19 cellular contexts compared by ENCODE assay signal in the genomic region with DNA sequence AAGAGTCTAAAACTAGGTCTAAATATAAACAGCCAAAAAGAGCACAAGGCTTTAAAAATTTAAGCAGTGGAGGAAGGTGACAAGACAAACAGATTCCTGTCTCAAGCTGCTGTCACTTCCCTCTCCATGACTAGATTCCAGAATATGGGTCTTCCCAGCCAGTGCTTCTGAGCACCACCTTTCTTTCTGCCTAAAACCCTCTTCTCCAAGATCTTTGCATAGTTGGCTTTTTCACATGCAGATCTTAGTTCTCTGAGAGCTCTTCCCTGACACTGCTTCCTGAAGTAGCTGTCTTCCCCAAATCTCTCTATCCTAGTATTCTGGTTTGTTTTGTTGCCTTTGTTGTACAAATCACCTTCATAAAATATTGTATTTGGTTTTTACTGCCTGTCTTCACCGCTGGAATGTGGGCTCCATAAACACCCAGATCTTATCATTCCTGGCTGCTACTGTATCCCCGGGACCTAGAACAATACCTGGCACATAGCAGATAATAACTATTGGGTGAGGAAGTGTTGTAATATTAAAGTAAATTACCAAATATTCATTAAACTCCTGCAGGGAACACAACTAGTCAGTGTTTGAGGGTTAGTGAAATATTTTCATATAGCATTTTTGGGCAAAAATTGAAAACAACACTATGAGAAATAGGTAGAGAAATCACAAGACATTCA.
DNase-seq lines count a peak whose midpoint lies in the region; ATAC-seq and TF ChIP-seq lines count a peak whose summit lies in the region.
"Had no signal": no experiment of that assay in that cellular context is flagged by ENCODE, and none has a peak within 500 bp of the region (broad histone marks: within the 10 kb centered on the region; RNA-seq: fewer than 3 reads in every experiment).

No MANE protein-coding gene starts in this region.

- H4K20me1 ChIP-seq in OCI-LY3 (ENCODE audit: insufficient read depth, low read length) = no peaks in the 10 kb centered on the region

- 0 out of 2 replicates have a peak overlapping the region, but pooled peaks have one; percentile 18 for H2AFZ ChIP-seq in OCI-LY3 (ENCODE audit: low read depth, low read length)
- H2AFZ ChIP-seq: PC-9 had no signal

- H3K27ac ChIP-seq in OCI-LY3 (ENCODE audit: low read length) = no peak overlapping the region
- H3K27ac ChIP-seq in colonic mucosa = no peak overlapping the region
- H3K27ac ChIP-seq: 22Rv1, PC-9, SK-N-MC had no signal

- no peaks in the 10 kb centered on the region for H3K36me3 ChIP-seq in OCI-LY3 (replicated peaks; ENCODE audit: low read depth, low read length)
- no peaks in the 10 kb centered on the region for H3K36me3 ChIP-seq in colonic mucosa

- H3K4me2 ChIP-seq in OCI-LY3 (ENCODE audit: low read length) = no peak overlapping the region
- H3K4me2 ChIP-seq: PC-9 had no signal

- DNase-seq in Right ventricle myocardium superior (no peak), left cardiac atrium (no peak), iPS DF 19.7 (ENCODE audit: low read depth, low spot score) (peak; percentile 7), superior temporal gyrus (ENCODE audit: extremely low spot score) (peak; percentile 30), COR-L47 (lab: John Stamatoyannopoulos, UW) (no peak), NCI-H510A (lab: John Stamatoyannopoulos, UW) (no peak), colonic mucosa (no peak)
- DNase-seq: CD8-positive, alpha-beta memory T cell; HFFc6; IMR-90; MV-4-11; NCI-H1436 treated with DMSO at 0.1 percent for 48 hours; NCI-H2081; NCI-H2227 treated with DMSO at 0.1 percent for 48 hours; NK-92 treated with Interleukin-12 subunit alpha and Interleukin-12 subunit beta, amount 100 ng/mL, for 24 hours; PC-9 had no signal

- H3K4me3 ChIP-seq in OCI-LY3 (ENCODE audit: low read length) (no peak overlapping the region), colonic mucosa (no peak overlapping the region)
- H3K4me3 ChIP-seq: PC-9, SK-N-MC had no signal

- no peaks in the 10 kb centered on the region for H3K9me3 ChIP-seq in OCI-LY3 (ENCODE audit: insufficient read depth, low read length)
- no peaks in the 10 kb centered on the region for H3K9me3 ChIP-seq in colonic mucosa

- H3K4me1 ChIP-seq in OCI-LY3 (ENCODE audit: low read length) (peaks cover 10% of the 10 kb centered on the region), colonic mucosa (no peaks in the 10 kb centered on the region)

- H3K79me2 ChIP-seq in OCI-LY3 (ENCODE audit: low read length) = no peaks in the 10 kb centered on the region

- ATAC-seq in Right ventricle myocardium superior (ENCODE audit: poor library complexity) = peak; percentile 42
- ATAC-seq in left cardiac atrium = no peak

- intact Hi-C loops in Right ventricle myocardium superior (cut with DNase I) (no loop called here), left cardiac atrium (cut with DNase I) (no loop called here), colonic mucosa (cut with DNase I) (no loop called here)

- no peak overlapping the region for H3K9ac ChIP-seq in OCI-LY3 (ENCODE audit: low read length)
- no peak overlapping the region for H3K9ac ChIP-seq in colonic mucosa (ENCODE audit: low read depth in 2 of 2, low read length in 2 of 2)

- H3K27me3 ChIP-seq in OCI-LY3 (ENCODE audit: low read depth, low read length) (no peaks in the 10 kb centered on the region), colonic mucosa (no peaks in the 10 kb centered on the region)

- TF ChIP-seq CTCF in OCI-LY3 (IDR thresholded peaks at IDR 0.05; ENCODE audit: low read depth, low read length) (no peak), colonic mucosa (IDR thresholded peaks at IDR 0.05) (no peak)

Comparison
In these comparisons a context has a peak if more than half of its experiments do, and no peak if none do; other contexts are left out.
1. DNase-seq: peak in iPS DF 19.7 (single experiment) and superior temporal gyrus (single experiment); none in Right ventricle myocardium superior (single experiment), left cardiac atrium (single experiment), COR-L47 (single experiment), NCI-H510A (single experiment) and colonic mucosa (single experiment).